In genomic region chrX:111376897-111377601, GRCh38 we compare ENCODE assay signal across 15 cellular contexts. TPM values are rescaled to one million over a fixed set of nuclear protein-coding genes. Genes with fewer than 3 reads are reported as not detected.
DNase-seq lines count a peak whose midpoint lies in the region; ATAC-seq and TF ChIP-seq lines count a peak whose summit lies in the region.
"Had no signal": no experiment of that assay in that cellular context is flagged by ENCODE, and none has a peak within 500 bp of the region (broad histone marks: within the 10 kb centered on the region; RNA-seq: fewer than 3 reads in every experiment).

No MANE protein-coding gene starts in this region.

- H3K27ac Mint-ChIP-seq in endodermal cell = peak overlapping the region; percentile 11
- H3K27ac Mint-ChIP-seq: CD4-positive, alpha-beta T cell had no signal

- H3K4me3 Mint-ChIP-seq in endodermal cell = no peak overlapping the region
- H3K4me3 Mint-ChIP-seq: CD4-positive, alpha-beta T cell had no signal

- H3K9me3 Mint-ChIP-seq in endodermal cell = no peaks in the 10 kb centered on the region
- H3K9me3 Mint-ChIP-seq: CD4-positive, alpha-beta T cell had no signal

- no peaks in the 10 kb centered on the region for H3K4me1 ChIP-seq in endodermal cell (ENCODE audit: control insufficient read depth, insufficient read depth, low read length)
- H3K4me1 ChIP-seq: psoas muscle had no signal

- no peak overlapping the region for H3K4me3 ChIP-seq in endodermal cell (ENCODE audit: low read length)
- H3K4me3 ChIP-seq: psoas muscle had no signal

- no peaks in the 10 kb centered on the region for H3K27me3 ChIP-seq in endodermal cell (ENCODE audit: control insufficient read depth, insufficient read depth, low read length, poor library complexity, severe bottlenecking)

- no peak overlapping the region for H3K9ac ChIP-seq in endodermal cell (ENCODE audit: extremely low read depth, low read length, poor library complexity, severe bottlenecking)

- no peaks in the 10 kb centered on the region for H3K9me3 ChIP-seq in endodermal cell (ENCODE audit: control insufficient read depth, low read length)
- H3K9me3 ChIP-seq: psoas muscle had no signal

- H3K36me3 ChIP-seq in endodermal cell (ENCODE audit: control insufficient read depth, insufficient read depth, low read length) = no peaks in the 10 kb centered on the region

- peak overlapping the region; percentile 76 for H3K27ac ChIP-seq in endodermal cell (ENCODE audit: low read depth, low read length)
- H3K27ac ChIP-seq: epithelial cell of prostate, psoas muscle had no signal

- no peaks in the 10 kb centered on the region for H3K36me3 Mint-ChIP-seq in endodermal cell (ENCODE audit: low read depth)

- TF ChIP-seq POLR2A in GM18505 (IDR thresholded peaks at IDR 0.05; ENCODE audit: borderline replicate concordance, extremely low read depth, insufficient read depth, insufficient read length) = no peak

- WGBS in endodermal cell (ENCODE audit: insufficient coverage in 1 of 2, insufficient read length in 1 of 2), 2 experiments = 67% methylated on average over 5 of the region's 6 CpGs; no CpG with 5 or more reads in 1 of the 2 experiments

- H3K27me3 Mint-ChIP-seq in endodermal cell (ENCODE audit: insufficient read depth) = no peaks in the 10 kb centered on the region
- H3K27me3 Mint-ChIP-seq: CD4-positive, alpha-beta T cell had no signal

- DNase-seq in NCI-H82 (lab: John Stamatoyannopoulos, UW) (peak; percentile 1), NCI-H82 treated with DMSO at 0.1 percent for 48 hours (lab: John Stamatoyannopoulos, UW; ENCODE audit: unreplicated experiment) (no peak), NCI-H510A (lab: John Stamatoyannopoulos, UW) (peak; percentile 13), endodermal cell (peak; percentile 65), SW 1271 (lab: John Stamatoyannopoulos, UW) (no peak)
- DNase-seq: aorta; CD4-positive, alpha-beta T cell; psoas muscle; substantia nigra had no signal

- no peak for TF ChIP-seq CTCF in endodermal cell (conservative IDR thresholded peaks at IDR 0.05)

- H3K4me1 Mint-ChIP-seq in endodermal cell = peaks cover 24% of the 10 kb centered on the region

- ATAC-seq in GM18511 (IDR thresholded peaks at IDR 0.05; ENCODE audit: unreplicated experiment) = no peak
- ATAC-seq in GM18505 (IDR thresholded peaks at IDR 0.05; ENCODE audit: unreplicated experiment) = no peak
- no peak for ATAC-seq in HG02759 (IDR thresholded peaks at IDR 0.05; ENCODE audit: unreplicated experiment)
- ATAC-seq: psoas muscle had no signal

RNA-seq across cellular contexts. Expression of gene DCX, which starts 34.9 kb away (rescaled TPM):
- total RNA-seq in endodermal cell = 1 to 10 TPM in 1 of 2 donors, under 1 TPM in 1; 0.66 to 1.1 TPM
- 40.5 TPM for polyA plus RNA-seq in endodermal cell (2013, experiment 1 of 2)
- 35.1 TPM for polyA plus RNA-seq in endodermal cell (2013, experiment 2 of 2)
- total RNA-seq: A172; CD4-positive, alpha-beta T cell; glomerular endothelial cell; psoas muscle had no signal
- polyA plus RNA-seq: aorta had no signal

Comparison
In these comparisons a context has a peak if more than half of its experiments do, and no peak if none do; other contexts are left out.
1. DNase-seq: peak in NCI-H82 (single experiment), NCI-H510A (single experiment) and endodermal cell (single experiment); none in NCI-H82 treated with DMSO at 0.1 percent for 48 hours (single experiment) and SW 1271 (0 of 2).